11 cellular contexts compared by ENCODE assay signal in the genomic region with DNA sequence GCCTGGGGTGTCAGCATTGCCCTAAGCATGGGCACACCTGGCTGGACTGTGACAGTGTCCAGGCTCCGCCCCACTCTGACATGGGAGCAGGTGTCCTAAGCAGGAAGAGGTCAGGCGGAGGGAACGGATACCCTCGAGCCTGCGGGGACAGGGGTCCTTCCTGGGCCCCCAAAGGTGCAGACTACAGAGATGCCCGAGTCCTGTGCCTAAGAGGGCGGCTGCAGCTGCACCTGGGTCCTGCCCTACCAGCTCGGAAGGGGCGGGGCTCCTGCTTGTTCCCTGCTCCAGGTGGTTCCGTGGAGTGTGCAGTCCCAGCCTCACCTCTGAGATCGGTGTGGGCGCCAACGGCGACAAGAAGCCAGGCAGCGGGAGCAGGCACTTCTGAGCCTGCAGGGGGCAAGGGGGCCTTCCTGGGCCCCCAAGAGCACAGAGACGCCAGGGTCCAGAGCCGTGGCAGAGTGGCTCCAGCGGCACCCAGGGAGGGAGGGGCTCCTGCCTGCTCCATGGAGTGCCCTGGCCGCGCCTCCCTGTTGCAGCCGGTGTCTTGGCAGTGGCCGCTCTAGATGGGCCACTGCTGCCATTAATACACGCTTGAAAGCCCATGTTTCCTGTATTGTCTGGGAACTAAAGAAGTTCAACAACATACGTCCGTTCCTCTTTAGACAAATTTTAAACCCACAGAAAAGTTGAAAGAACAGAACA.
DNase-seq lines count a peak whose midpoint lies in the region; FAIRE-seq and TF ChIP-seq lines count a peak whose summit lies in the region.
"Had no signal": no experiment of that assay in that cellular context is flagged by ENCODE, and none has a peak within 500 bp of the region (broad histone marks: within the 10 kb centered on the region; RNA-seq: fewer than 3 reads in every experiment).

No MANE protein-coding gene starts in this region.

- no peak overlapping the region for H3K4me3 Mint-ChIP-seq in activated T-cell treated with anti-CD3 and anti-CD28 coated beads, Interleukin-2, amount 50 U/mL, for 24 hours

- no peak overlapping the region for H3K14ac ChIP-seq in mesenchymal stem cell (ENCODE audit: low read length in 2 of 2)

- peak overlapping the region in 1 of 2 experiments; percentile 67 for H3K23ac ChIP-seq in mesenchymal stem cell (ENCODE audit: low read length in 2 of 2)

- peak overlapping the region; percentile 53 for H2AFZ ChIP-seq in mesenchymal stem cell (ENCODE audit: low read depth, low read length)

- H3K27ac Mint-ChIP-seq in activated T-cell treated with anti-CD3 and anti-CD28 coated beads, Interleukin-2, amount 50 U/mL, for 24 hours: no peak overlapping the region

- H2BK12ac ChIP-seq in mesenchymal stem cell (ENCODE audit: low read length in 2 of 2): no peak overlapping the region

- no peak overlapping the region for H3K18ac ChIP-seq in mesenchymal stem cell (ENCODE audit: low read depth in 1 of 2, low read length in 2 of 2)

- H3K4me2 ChIP-seq in BLaER1 (peak overlapping the region; percentile 73), mesenchymal stem cell (ENCODE audit: low read length, poor library complexity, severe bottlenecking) (no peak overlapping the region)

- no peaks in the 10 kb centered on the region for H3K36me3 Mint-ChIP-seq in activated T-cell treated with anti-CD3 and anti-CD28 coated beads, Interleukin-2, amount 50 U/mL, for 24 hours (ENCODE audit: low read depth)

- no peaks in the 10 kb centered on the region for H3K4me1 Mint-ChIP-seq in activated T-cell treated with anti-CD3 and anti-CD28 coated beads, Interleukin-2, amount 50 U/mL, for 24 hours (ENCODE audit: low read depth)

- H4K8ac ChIP-seq in mesenchymal stem cell (ENCODE audit: low read length): no peak overlapping the region

- no peak overlapping the region for H3K4ac ChIP-seq in mesenchymal stem cell (ENCODE audit: low read depth in 1 of 2, low read length in 2 of 2)

- no peak overlapping the region for H2BK15ac ChIP-seq in mesenchymal stem cell (ENCODE audit: low read depth, poor library complexity, severe bottlenecking)

- H4K20me1 ChIP-seq in BLaER1: no peaks in the 10 kb centered on the region

- H2BK120ac ChIP-seq in mesenchymal stem cell (ENCODE audit: low read depth, low read length): no peak overlapping the region

- no peak for FAIRE-seq in H54 (lab: Jason Lieb, UNC)

- peak; percentile 7 for DNase-seq in KBM-7
- peak in 1 of 2 donors; percentile 52 for DNase-seq in breast epithelium (ENCODE audit: low spot score in 2 of 2)
- DNase-seq in mesenchymal stem cell: no peak
- DNase-seq in substantia nigra (lab: John Stamatoyannopoulos, UW): no peak
- no peak for DNase-seq in BE2C
- no peak for DNase-seq in H54 (ENCODE audit: insufficient read length, low spot score)
- DNase-seq in activated T-cell treated with anti-CD3 and anti-CD28 coated beads, Interleukin-2, amount 50 U/mL, for 24 hours: no peak

- peaks cover 17% of the 10 kb centered on the region for H3K4me1 ChIP-seq in BLaER1
- H3K4me1 ChIP-seq in breast epithelium: no peaks in the 10 kb centered on the region
- H3K4me1 ChIP-seq in mesenchymal stem cell (ENCODE audit: control insufficient read depth, insufficient read depth, low read depth, low read length): peaks cover 6% of the 10 kb centered on the region
- H3K4me1 ChIP-seq in BE2C: no peaks in the 10 kb centered on the region
- H3K4me1 ChIP-seq: gastroesophageal sphincter had no signal

- H3K27me3 ChIP-seq in BLaER1: no peaks in the 10 kb centered on the region
- H3K27me3 ChIP-seq in breast epithelium: no peaks in the 10 kb centered on the region
- H3K27me3 ChIP-seq in mesenchymal stem cell (ENCODE audit: control insufficient read depth in 1 of 2, insufficient read depth in 1 of 2, low read length in 2 of 2): peaks cover 0 to 6% of the 10 kb centered on the region in 2 experiments
- no peaks in the 10 kb centered on the region for H3K27me3 ChIP-seq in BE2C
- H3K27me3 ChIP-seq: SJSA1 had no signal

- no peaks in the 10 kb centered on the region for H3K36me3 ChIP-seq in BLaER1
- no peaks in the 10 kb centered on the region for H3K36me3 ChIP-seq in breast epithelium
- no peaks in the 10 kb centered on the region for H3K36me3 ChIP-seq in mesenchymal stem cell (ENCODE audit: control insufficient read depth in 1 of 2, insufficient read depth in 2 of 2, low read depth in 1 of 2, low read length in 2 of 2)
- H3K36me3 ChIP-seq in BE2C: no peaks in the 10 kb centered on the region
- H3K36me3 ChIP-seq: gastroesophageal sphincter, SJSA1 had no signal

- H3K9me3 ChIP-seq in BLaER1: no peaks in the 10 kb centered on the region; the same call in 1 of the 2 replicates
- H3K9me3 ChIP-seq in breast epithelium: peaks cover 0 to 6% of the 10 kb centered on the region in 2 donors
- no peaks in the 10 kb centered on the region for H3K9me3 ChIP-seq in mesenchymal stem cell (ENCODE audit: control insufficient read depth, low read length)
- no peaks in the 10 kb centered on the region for H3K9me3 ChIP-seq in BE2C
- H3K9me3 ChIP-seq: SJSA1 had no signal

- in situ Hi-C loops in KBM-7 (cut with MboI; ENCODE audit: low pct_unique_long_range_greater_than_20kb, low sequenced_read_pairs): no loop called here

- no peak for TF ChIP-seq POLR2A in breast epithelium (IDR thresholded peaks at IDR 0.05)
- no peak for TF ChIP-seq POLR2A in H54 (IDR thresholded peaks at IDR 0.05; ENCODE audit: low read depth, low read length)

- H3K27me3 Mint-ChIP-seq in activated T-cell treated with anti-CD3 and anti-CD28 coated beads, Interleukin-2, amount 50 U/mL, for 24 hours: no peaks in the 10 kb centered on the region

- H3K27ac ChIP-seq in BLaER1 (peak overlapping the region; percentile 59), breast epithelium (no peak overlapping the region), mesenchymal stem cell (ENCODE audit: low read length, poor library complexity, severe bottlenecking) (no peak overlapping the region), substantia nigra (ENCODE audit: low read depth, low read length, poor library complexity, severe bottlenecking) (no peak overlapping the region)
- H3K27ac ChIP-seq: C4-2B, gastroesophageal sphincter, SJSA1 had no signal

- 61% methylated on average over 23 of the region's 25 CpGs for WGBS in mesenchymal stem cell

- H2AK5ac ChIP-seq in mesenchymal stem cell (ENCODE audit: low read length, severe bottlenecking): no peak overlapping the region

- H4K91ac ChIP-seq in mesenchymal stem cell (ENCODE audit: low read length): no peak overlapping the region

- H3K9me3 Mint-ChIP-seq in activated T-cell treated with anti-CD3 and anti-CD28 coated beads, Interleukin-2, amount 50 U/mL, for 24 hours: peaks cover 6% of the 10 kb centered on the region

- intact Hi-C loops in breast epithelium (cut with DNase I; ENCODE audit: low total_unique reads): no loop called here

- H3K79me1 ChIP-seq in mesenchymal stem cell (replicated peaks; ENCODE audit: low read length, poor library complexity, severe bottlenecking): no peaks in the 10 kb centered on the region

- H2BK5ac ChIP-seq in mesenchymal stem cell (ENCODE audit: low read depth, low read length, poor library complexity, severe bottlenecking): no peak overlapping the region

- H3K4me3 ChIP-seq in BLaER1: peak overlapping the region; percentile 49
- peak overlapping the region in 2 of 3 donors; percentile 20 to 25 for H3K4me3 ChIP-seq in breast epithelium
- no peak overlapping the region for H3K4me3 ChIP-seq in mesenchymal stem cell (ENCODE audit: insufficient read depth in 1 of 2, low read depth in 1 of 2, low read length in 2 of 2)
- H3K4me3 ChIP-seq in BE2C (ENCODE audit: low read depth, low read length): no peak overlapping the region
- H3K4me3 ChIP-seq: gastroesophageal sphincter, SJSA1 had no signal

- H3K9ac ChIP-seq in BLaER1 (no peak overlapping the region), mesenchymal stem cell (ENCODE audit: low read length) (no peak overlapping the region)

- no peak for TF ChIP-seq CTCF in breast epithelium (IDR thresholded peaks at IDR 0.05)
- no peak for TF ChIP-seq CTCF in BE2C (IDR thresholded peaks at IDR 0.05; ENCODE audit: low read depth, low read length)

Comparison
In these comparisons a context has a peak if more than half of its experiments do, and no peak if none do; other contexts are left out.
1. H3K4me3 ChIP-seq: peak in BLaER1 (single experiment) and breast epithelium (2 of 3); none in mesenchymal stem cell (0 of 2) and BE2C (single experiment).